Comparison of ENCODE assay signal across 8 cellular contexts in the genomic region with DNA sequence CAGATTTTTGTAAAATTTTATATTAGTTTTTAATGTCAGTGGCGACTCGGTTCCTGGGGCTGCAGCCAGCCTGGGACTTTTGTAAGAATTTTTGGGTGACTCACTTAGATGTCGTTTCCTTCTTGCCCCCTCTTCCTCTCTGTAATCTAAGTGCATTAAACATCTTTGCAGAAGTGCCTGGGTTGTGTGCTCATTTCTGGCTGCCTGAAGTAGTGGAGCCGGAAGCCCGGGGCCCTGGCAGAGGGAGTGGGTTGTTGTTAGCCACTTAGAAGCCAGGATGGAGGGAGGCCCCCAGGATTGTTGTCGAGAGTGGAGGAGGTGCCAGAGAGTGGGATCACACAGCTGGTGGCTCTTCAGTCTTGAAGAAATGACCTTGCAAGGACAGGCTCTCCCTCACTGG. TPM values are rescaled to one million over a fixed set of nuclear protein-coding genes. Genes with fewer than 3 reads are reported as not detected.
DNase-seq lines count a peak whose midpoint lies in the region; ATAC-seq and TF ChIP-seq lines count a peak whose summit lies in the region.

No MANE protein-coding gene starts in this region.

- WGBS in heart left ventricle, 4 donors: 23 to 29% (median 25%) methylated on average over 6 of the region's 6 CpGs

- H3K36me3 ChIP-seq in Loucy (ENCODE audit: insufficient read depth, low read length) (peaks cover 6% of the 10 kb centered on the region; the same call in 1 of the 2 replicates), heart left ventricle (peaks cover 0 to 20% (median 8%) of the 10 kb centered on the region in 9 donors)

- TF ChIP-seq CTCF in Loucy (conservative IDR thresholded peaks at IDR 0.05; ENCODE audit: low read length) (no peak), heart left ventricle (IDR thresholded peaks at IDR 0.05) (no peak)

- H3K9ac ChIP-seq in Loucy (ENCODE audit: low read depth, low read length, poor library complexity, severe bottlenecking): peak overlapping the region; percentile 56

- H3K9me2 ChIP-seq in Loucy (replicated peaks; ENCODE audit: low read depth, low read length): no peaks in the 10 kb centered on the region

- no peaks in the 10 kb centered on the region for H3K27me3 ChIP-seq in Loucy (ENCODE audit: insufficient read depth, low read length, poor library complexity, severe bottlenecking)
- no peaks in the 10 kb centered on the region for H3K27me3 ChIP-seq in heart left ventricle

- no peaks in the 10 kb centered on the region for H4K20me1 ChIP-seq in Loucy (ENCODE audit: insufficient read depth, low read length, poor library complexity, severe bottlenecking)

- H2AFZ ChIP-seq in Loucy (ENCODE audit: low read length): no peak overlapping the region

- H3K4me1 ChIP-seq in Loucy (ENCODE audit: insufficient read depth, low read length, poor library complexity, severe bottlenecking) (peaks cover 54% of the 10 kb centered on the region), heart left ventricle (peaks cover 12 to 73% (median 47%) of the 10 kb centered on the region in 12 donors)

- H3K4me2 ChIP-seq in Loucy (ENCODE audit: low read depth, low read length, poor library complexity, severe bottlenecking): peak overlapping the region; percentile 59

- H3K27ac ChIP-seq in heart left ventricle: peak overlapping the region; percentile 36 to 91 (median 76)

- 0 out of 2 replicates have a peak, but pooled peaks cover 7% of the 10 kb centered on the region for H3F3A ChIP-seq in Loucy (ENCODE audit: low read depth)

- H3K4me3 ChIP-seq in Loucy (ENCODE audit: low read length, poor library complexity, severe bottlenecking): peak overlapping the region; percentile 40
- H3K4me3 ChIP-seq in heart left ventricle: peak overlapping the region in 1 of 12 donors; percentile 7

- DNase-seq in activated T-cell treated with anti-CD3 and anti-CD28 coated beads, Interleukin-2, amount 50 U/mL, for 48 hours: peak; percentile 55 to 67
- peak in 3 of 5 donors; percentile 57 to 70 (median 65) for DNase-seq in heart left ventricle
- peak; percentile 27 to 30 for DNase-seq in stimulated activated CD4-positive, alpha-beta T cell treated with anti-CD3 and anti-CD28 coated beads, Interleukin-4, amount 100 ng/mL, for 4 hours
- DNase-seq in activated gamma-delta T cell (lab: John Stamatoyannopoulos, UW): no peak
- no peak for DNase-seq in medulla oblongata (ENCODE audit: extremely low spot score)
- no peak for DNase-seq in activated effector memory CD4-positive, alpha-beta T cell treated with anti-CD3 and anti-CD28 coated beads, Interleukin-2, amount 50 U/mL, for 16 hours

- H3K9me3 ChIP-seq in Loucy (ENCODE audit: insufficient read depth, low read depth, low read length): no peaks in the 10 kb centered on the region
- no peaks in the 10 kb centered on the region for H3K9me3 ChIP-seq in heart left ventricle

- TF ChIP-seq POLR2A in heart left ventricle (IDR thresholded peaks at IDR 0.05): no peak

- peak in 3 of 4 donors; percentile 25 to 40 (median 30) for ATAC-seq in heart left ventricle
- no peak for ATAC-seq in HG03025 (IDR thresholded peaks at IDR 0.05; ENCODE audit: low FRiP score, unreplicated experiment)

- no peaks in the 10 kb centered on the region for H3K79me2 ChIP-seq in Loucy (ENCODE audit: insufficient read depth, low read length)

- intact Hi-C loops in heart left ventricle (cut with DNase I): no loop called here

RNA-seq across cellular contexts. Expression of a gene that starts 11.0 kb away (rescaled TPM):
- total RNA-seq in heart left ventricle: 100 to 1,000 TPM in 6 of 9 donors, 10 to 100 TPM in 3; 91.5 to 225 (median 107) TPM
- 10 to 100 TPM; 38.9 to 94.6 TPM for polyA plus RNA-seq in heart left ventricle

Comparison
In these comparisons a context has a peak if more than half of its experiments do, and no peak if none do; other contexts are left out.
1. DNase-seq: peak in activated T-cell treated with anti-CD3 and anti-CD28 coated beads, Interleukin-2, amount 50 U/mL, for 48 hours (2 of 2), heart left ventricle (3 of 5) and stimulated activated CD4-positive, alpha-beta T cell treated with anti-CD3 and anti-CD28 coated beads, Interleukin-4, amount 100 ng/mL, for 4 hours (2 of 2); none in activated gamma-delta T cell (single experiment), medulla oblongata (single experiment) and activated effector memory CD4-positive, alpha-beta T cell treated with anti-CD3 and anti-CD28 coated beads, Interleukin-2, amount 50 U/mL, for 16 hours (single experiment).